ENCODE assay signal across 16 cellular contexts in the genomic region with DNA sequence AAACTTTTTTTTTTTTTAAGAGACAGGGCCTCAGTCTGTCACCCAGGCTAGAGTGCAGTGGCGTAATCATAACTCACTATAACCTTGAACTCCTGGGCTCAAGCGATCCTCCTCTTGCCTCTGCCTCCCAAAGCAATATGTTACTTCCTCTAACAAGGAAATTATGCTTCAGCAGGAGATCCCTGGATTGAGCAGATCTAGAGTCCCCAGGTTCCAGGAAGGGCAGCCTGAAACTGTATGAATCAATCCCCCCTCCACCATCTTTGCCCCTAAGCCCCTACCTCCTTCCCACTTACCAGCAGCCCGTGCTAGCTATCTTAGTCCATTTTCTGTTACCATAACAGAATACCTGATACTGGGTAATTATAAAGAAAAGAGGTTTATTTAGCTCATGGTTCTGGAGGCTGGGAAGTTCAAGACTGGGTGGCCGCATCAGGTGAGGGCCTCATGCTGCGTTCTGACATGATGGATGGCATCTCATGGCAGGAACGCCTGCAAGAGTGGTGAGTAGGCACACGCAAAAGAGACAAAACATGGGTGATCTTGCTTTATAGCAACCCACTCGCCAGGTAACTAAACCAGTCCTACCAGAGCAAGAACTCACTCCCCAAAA.
"Had no signal": no experiment of that assay in that cellular context is flagged by ENCODE, and none has a peak within 500 bp of the region (broad histone marks: within the 10 kb centered on the region; RNA-seq: fewer than 3 reads in every experiment).

No MANE protein-coding gene starts in this region.

- H3K27ac ChIP-seq: epithelial cell of prostate had no signal

- H3K36me3 ChIP-seq: adrenal gland, ovary had no signal

- H3K9me3 Mint-ChIP-seq: activated T-helper 2 cell treated with anti-CD3 and anti-CD28 coated beads, Interferon-gamma antibody, Interleukin-2, Interleukin-4, amounts not matched to agents 10 μg/mL and 5 μg/mL and 100 μg/mL, durations not matched to agents 14 hours and 24 hours and 36 hours; central memory CD8-positive, alpha-beta T cell; effector memory CD8-positive, alpha-beta T cell; natural killer cell treated with Interleukin-12 subunit alpha and Interleukin-12 subunit beta and Interleukin-15 and Interleukin-18, amount 100 ng/mL, for 72 hours; T-helper 1 cell treated with Interleukin-12 subunit alpha and Interleukin-12 subunit beta and Interleukin-4 antibody, amounts not matched to agents 30 μg/mL and 1 μg/mL, for 36 hours had no signal

- DNase-seq: activated CD4-positive, CD25-positive, alpha-beta regulatory T cell; activated naive CD4-positive, alpha-beta T cell treated with anti-CD3 and anti-CD28 coated beads, Interleukin-2, amount 50 U/mL, for 16 hours; adrenal gland; cortex of kidney; effector memory CD8-positive, alpha-beta T cell; stimulated activated CD4-positive, alpha-beta T cell treated with anti-CD3 and anti-CD28 coated beads, Interleukin-15, amount 100 ng/mL, for 24 hours; stimulated activated CD4-positive, alpha-beta T cell treated with anti-CD3 and anti-CD28 coated beads, Interleukin-4, amount 100 ng/mL, for 4 hours; upper lobe of left lung had no signal

- ATAC-seq: effector memory CD8-positive, alpha-beta T cell; natural killer cell treated with Interleukin-12 subunit alpha and Interleukin-12 subunit beta and Interleukin-15 and Interleukin-18, amount 100 ng/mL, for 72 hours; SK-N-SH treated with all-trans-retinoic acid at 6 μM for 48 hours had no signal

- H3K27ac Mint-ChIP-seq: activated T-helper 2 cell treated with anti-CD3 and anti-CD28 coated beads, Interferon-gamma antibody, Interleukin-2, Interleukin-4, amounts not matched to agents 10 μg/mL and 5 μg/mL and 100 μg/mL, durations not matched to agents 14 hours and 24 hours and 36 hours; natural killer cell treated with Interleukin-12 subunit alpha and Interleukin-12 subunit beta and Interleukin-15 and Interleukin-18, amount 100 ng/mL, for 72 hours; T-helper 1 cell treated with Interleukin-12 subunit alpha and Interleukin-12 subunit beta and Interleukin-4 antibody, amounts not matched to agents 30 μg/mL and 1 μg/mL, for 36 hours had no signal

- H3K27me3 Mint-ChIP-seq: central memory CD8-positive, alpha-beta T cell; natural killer cell treated with Interleukin-12 subunit alpha and Interleukin-12 subunit beta and Interleukin-15 and Interleukin-18, amount 100 ng/mL, for 72 hours had no signal

- H3K36me3 Mint-ChIP-seq: natural killer cell treated with Interleukin-12 subunit alpha and Interleukin-12 subunit beta and Interleukin-15 and Interleukin-18, amount 100 ng/mL, for 72 hours had no signal

- H3K9me3 ChIP-seq: adrenal gland, ovary, upper lobe of left lung had no signal

- H3K27me3 ChIP-seq: ovary had no signal

- H3K4me3 ChIP-seq: adrenal gland, lung, ovary had no signal

- H3K4me3 Mint-ChIP-seq: central memory CD8-positive, alpha-beta T cell; effector memory CD8-positive, alpha-beta T cell; natural killer cell treated with Interleukin-12 subunit alpha and Interleukin-12 subunit beta and Interleukin-15 and Interleukin-18, amount 100 ng/mL, for 72 hours; T-helper 1 cell treated with Interleukin-12 subunit alpha and Interleukin-12 subunit beta and Interleukin-4 antibody, amounts not matched to agents 30 μg/mL and 1 μg/mL, for 36 hours had no signal
